1 cellular context compared by ENCODE assay signal in genomic region chr16:88871730-88872416, GRCh38.
TF ChIP-seq lines count a peak whose summit lies in the region.

No MANE protein-coding gene starts in this region.

TF ChIP-seq in K562, 482 proteins besides CTCF, POLR2A, EP300 and RAD21 (continued from another document):
- no peak for TF ChIP-seq ZNF609 (CRISPR knock-in tag; IDR thresholded peaks at IDR 0.05; ENCODE audit: borderline replicate concordance)
- no peak for TF ChIP-seq ZFP91 (CRISPR knock-in tag; IDR thresholded peaks at IDR 0.05)
- no peak for TF ChIP-seq CBX1 (IDR thresholded peaks at IDR 0.05; ENCODE audit: low read depth)
- no peak for TF ChIP-seq RHOXF2B (CRISPR knock-in tag; conservative IDR thresholded peaks at IDR 0.05)
- TF ChIP-seq, protein P1, sequence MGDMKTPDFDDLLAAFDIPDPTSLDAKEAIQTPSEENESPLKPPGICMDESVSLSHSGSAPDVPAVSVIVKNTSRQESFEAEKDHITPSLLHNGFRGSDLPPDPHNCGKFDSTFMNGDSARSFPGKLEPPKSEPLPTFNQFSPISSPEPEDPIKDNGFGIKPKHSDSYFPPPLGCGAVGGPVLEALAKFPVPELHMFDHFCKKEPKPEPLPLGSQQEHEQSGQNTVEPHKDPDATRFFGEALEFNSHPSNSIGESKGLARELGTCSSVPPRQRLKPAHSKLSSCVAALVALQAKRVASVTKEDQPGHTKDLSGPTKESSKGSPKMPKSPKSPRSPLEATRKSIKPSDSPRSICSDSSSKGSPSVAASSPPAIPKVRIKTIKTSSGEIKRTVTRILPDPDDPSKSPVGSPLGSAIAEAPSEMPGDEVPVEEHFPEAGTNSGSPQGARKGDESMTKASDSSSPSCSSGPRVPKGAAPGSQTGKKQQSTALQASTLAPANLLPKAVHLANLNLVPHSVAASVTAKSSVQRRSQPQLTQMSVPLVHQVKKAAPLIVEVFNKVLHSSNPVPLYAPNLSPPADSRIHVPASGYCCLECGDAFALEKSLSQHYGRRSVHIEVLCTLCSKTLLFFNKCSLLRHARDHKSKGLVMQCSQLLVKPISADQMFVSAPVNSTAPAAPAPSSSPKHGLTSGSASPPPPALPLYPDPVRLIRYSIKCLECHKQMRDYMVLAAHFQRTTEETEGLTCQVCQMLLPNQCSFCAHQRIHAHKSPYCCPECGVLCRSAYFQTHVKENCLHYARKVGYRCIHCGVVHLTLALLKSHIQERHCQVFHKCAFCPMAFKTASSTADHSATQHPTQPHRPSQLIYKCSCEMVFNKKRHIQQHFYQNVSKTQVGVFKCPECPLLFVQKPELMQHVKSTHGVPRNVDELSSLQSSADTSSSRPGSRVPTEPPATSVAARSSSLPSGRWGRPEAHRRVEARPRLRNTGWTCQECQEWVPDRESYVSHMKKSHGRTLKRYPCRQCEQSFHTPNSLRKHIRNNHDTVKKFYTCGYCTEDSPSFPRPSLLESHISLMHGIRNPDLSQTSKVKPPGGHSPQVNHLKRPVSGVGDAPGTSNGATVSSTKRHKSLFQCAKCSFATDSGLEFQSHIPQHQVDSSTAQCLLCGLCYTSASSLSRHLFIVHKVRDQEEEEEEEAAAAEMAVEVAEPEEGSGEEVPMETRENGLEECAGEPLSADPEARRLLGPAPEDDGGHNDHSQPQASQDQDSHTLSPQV (IDR thresholded peaks at IDR 0.05): no peak
- TF ChIP-seq, protein P2, sequence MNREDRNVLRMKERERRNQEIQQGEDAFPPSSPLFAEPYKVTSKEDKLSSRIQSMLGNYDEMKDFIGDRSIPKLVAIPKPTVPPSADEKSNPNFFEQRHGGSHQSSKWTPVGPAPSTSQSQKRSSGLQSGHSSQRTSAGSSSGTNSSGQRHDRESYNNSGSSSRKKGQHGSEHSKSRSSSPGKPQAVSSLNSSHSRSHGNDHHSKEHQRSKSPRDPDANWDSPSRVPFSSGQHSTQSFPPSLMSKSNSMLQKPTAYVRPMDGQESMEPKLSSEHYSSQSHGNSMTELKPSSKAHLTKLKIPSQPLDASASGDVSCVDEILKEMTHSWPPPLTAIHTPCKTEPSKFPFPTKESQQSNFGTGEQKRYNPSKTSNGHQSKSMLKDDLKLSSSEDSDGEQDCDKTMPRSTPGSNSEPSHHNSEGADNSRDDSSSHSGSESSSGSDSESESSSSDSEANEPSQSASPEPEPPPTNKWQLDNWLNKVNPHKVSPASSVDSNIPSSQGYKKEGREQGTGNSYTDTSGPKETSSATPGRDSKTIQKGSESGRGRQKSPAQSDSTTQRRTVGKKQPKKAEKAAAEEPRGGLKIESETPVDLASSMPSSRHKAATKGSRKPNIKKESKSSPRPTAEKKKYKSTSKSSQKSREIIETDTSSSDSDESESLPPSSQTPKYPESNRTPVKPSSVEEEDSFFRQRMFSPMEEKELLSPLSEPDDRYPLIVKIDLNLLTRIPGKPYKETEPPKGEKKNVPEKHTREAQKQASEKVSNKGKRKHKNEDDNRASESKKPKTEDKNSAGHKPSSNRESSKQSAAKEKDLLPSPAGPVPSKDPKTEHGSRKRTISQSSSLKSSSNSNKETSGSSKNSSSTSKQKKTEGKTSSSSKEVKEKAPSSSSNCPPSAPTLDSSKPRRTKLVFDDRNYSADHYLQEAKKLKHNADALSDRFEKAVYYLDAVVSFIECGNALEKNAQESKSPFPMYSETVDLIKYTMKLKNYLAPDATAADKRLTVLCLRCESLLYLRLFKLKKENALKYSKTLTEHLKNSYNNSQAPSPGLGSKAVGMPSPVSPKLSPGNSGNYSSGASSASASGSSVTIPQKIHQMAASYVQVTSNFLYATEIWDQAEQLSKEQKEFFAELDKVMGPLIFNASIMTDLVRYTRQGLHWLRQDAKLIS (CRISPR knock-in tag; IDR thresholded peaks at IDR 0.05): 0 out of 2 replicates have a peak, but pooled peaks have one; percentile 11
- no peak for TF ChIP-seq HMGN3 (IDR thresholded peaks at IDR 0.05; ENCODE audit: borderline replicate concordance, extremely low read depth, insufficient read length, low read depth, low read length)
- peak; percentile 98 for TF ChIP-seq RBM22 (IDR thresholded peaks at IDR 0.05; ENCODE audit: low read depth, low read length, poor library complexity, severe bottlenecking)
- TF ChIP-seq MCM5 (IDR thresholded peaks at IDR 0.05; ENCODE audit: low read depth): no peak
- no peak for TF ChIP-seq ARID3B (CRISPR knock-in tag; IDR thresholded peaks at IDR 0.05; ENCODE audit: borderline replicate concordance)
- peak; percentile 21 for TF ChIP-seq FIP1L1 (IDR thresholded peaks at IDR 0.05; ENCODE audit: low read depth, low read length, poor library complexity, severe bottlenecking)
- TF ChIP-seq ZNF431 (CRISPR knock-in tag; IDR thresholded peaks at IDR 0.05): 0 out of 2 replicates have a peak, but pooled peaks have one; percentile 19
- TF ChIP-seq, protein P3, sequence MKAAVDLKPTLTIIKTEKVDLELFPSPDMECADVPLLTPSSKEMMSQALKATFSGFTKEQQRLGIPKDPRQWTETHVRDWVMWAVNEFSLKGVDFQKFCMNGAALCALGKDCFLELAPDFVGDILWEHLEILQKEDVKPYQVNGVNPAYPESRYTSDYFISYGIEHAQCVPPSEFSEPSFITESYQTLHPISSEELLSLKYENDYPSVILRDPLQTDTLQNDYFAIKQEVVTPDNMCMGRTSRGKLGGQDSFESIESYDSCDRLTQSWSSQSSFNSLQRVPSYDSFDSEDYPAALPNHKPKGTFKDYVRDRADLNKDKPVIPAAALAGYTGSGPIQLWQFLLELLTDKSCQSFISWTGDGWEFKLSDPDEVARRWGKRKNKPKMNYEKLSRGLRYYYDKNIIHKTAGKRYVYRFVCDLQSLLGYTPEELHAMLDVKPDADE (conservative IDR thresholded peaks at IDR 0.05; ENCODE audit: control insufficient read depth, low read depth, low read length): no peak
- no peak for TF ChIP-seq SLC30A9 (CRISPR knock-in tag; IDR thresholded peaks at IDR 0.05)
- TF ChIP-seq THAP12 (CRISPR knock-in tag; IDR thresholded peaks at IDR 0.05): no peak
- no peak for TF ChIP-seq ZNF277 (CRISPR knock-in tag; IDR thresholded peaks at IDR 0.05; ENCODE audit: borderline replicate concordance)
- peak; percentile 49 for TF ChIP-seq EGR1 (conservative IDR thresholded peaks at IDR 0.05)
- no peak for TF ChIP-seq SMARCC2 (IDR thresholded peaks at IDR 0.05; ENCODE audit: low read depth)
- TF ChIP-seq, protein P4, sequence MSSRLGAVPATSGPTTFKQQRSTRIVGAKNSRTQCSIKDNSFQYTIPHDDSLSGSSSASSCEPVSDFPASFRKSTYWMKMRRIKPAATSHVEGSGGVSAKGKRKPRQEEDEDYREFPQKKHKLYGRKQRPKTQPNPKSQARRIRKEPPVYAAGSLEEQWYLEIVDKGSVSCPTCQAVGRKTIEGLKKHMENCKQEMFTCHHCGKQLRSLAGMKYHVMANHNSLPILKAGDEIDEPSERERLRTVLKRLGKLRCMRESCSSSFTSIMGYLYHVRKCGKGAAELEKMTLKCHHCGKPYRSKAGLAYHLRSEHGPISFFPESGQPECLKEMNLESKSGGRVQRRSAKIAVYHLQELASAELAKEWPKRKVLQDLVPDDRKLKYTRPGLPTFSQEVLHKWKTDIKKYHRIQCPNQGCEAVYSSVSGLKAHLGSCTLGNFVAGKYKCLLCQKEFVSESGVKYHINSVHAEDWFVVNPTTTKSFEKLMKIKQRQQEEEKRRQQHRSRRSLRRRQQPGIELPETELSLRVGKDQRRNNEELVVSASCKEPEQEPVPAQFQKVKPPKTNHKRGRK (tag; IDR thresholded peaks at IDR 0.05): no peak
- no peak for TF ChIP-seq BRCA1 (IDR thresholded peaks at IDR 0.05)
- TF ChIP-seq BRCA1 (CRISPR knock-in tag; IDR thresholded peaks at IDR 0.05): no peak
- TF ChIP-seq TFE3 (CRISPR knock-in tag; IDR thresholded peaks at IDR 0.05): no peak
- no peak for TF ChIP-seq ZFX (CRISPR knock-in tag; IDR thresholded peaks at IDR 0.05)
- TF ChIP-seq SAFB (IDR thresholded peaks at IDR 0.05; ENCODE audit: borderline replicate concordance, low read depth, low read length): no peak
- no peak for TF ChIP-seq ZBTB7A (IDR thresholded peaks at IDR 0.05; ENCODE audit: borderline replicate concordance, control insufficient read depth, low read depth, low read length)
TF ChIP-seq in K562: peak in this region for 10.
